In genomic region chr1:58293388-58293787, GRCh38 we compare ENCODE assay signal across 15 cellular contexts.
"Had no signal": no experiment of that assay in that cellular context is flagged by ENCODE, and none has a peak within 500 bp of the region (broad histone marks: within the 10 kb centered on the region; RNA-seq: fewer than 3 reads in every experiment).

No MANE protein-coding gene starts in this region.

- H3K4me3 ChIP-seq: tibial artery had no signal

- H3K36me3 ChIP-seq: tibial artery had no signal

- DNase-seq: activated naive CD4-positive, alpha-beta T cell treated with anti-CD3 and anti-CD28 coated beads for 36 hours; activated naive CD8-positive, alpha-beta T cell treated with anti-CD3 and anti-CD28 coated beads, Interleukin-2, amount 50 U/mL, for 24 hours; activated T-cell treated with anti-CD3 and anti-CD28 coated beads for 4 hours; effector memory CD4-positive, alpha-beta T cell; foreskin keratinocyte; glutamatergic neuron; hypothalamus; kidney glomerular epithelial cell; mesendoderm; nucleus accumbens; posterior cingulate gyrus; retina; stimulated activated CD4-positive, alpha-beta T cell treated with anti-CD3 and anti-CD28 coated beads, Interleukin-2, amount 100 ng/mL, for 48 hours; stimulated activated naive B cell treated with anti-CD40 and anti-IgM and Interleukin-4, amounts not matched to agents 10 μg/mL and 1 μg/mL and 100 μg/mL, for 72 hours; tibial artery had no signal

- H3K27me3 ChIP-seq: foreskin keratinocyte, tibial artery had no signal

- H3K4me1 ChIP-seq: foreskin keratinocyte, tibial artery had no signal

- H3K9me3 ChIP-seq: tibial artery had no signal
